Comparison of ENCODE assay signal across 1 cellular context in the genomic region with DNA sequence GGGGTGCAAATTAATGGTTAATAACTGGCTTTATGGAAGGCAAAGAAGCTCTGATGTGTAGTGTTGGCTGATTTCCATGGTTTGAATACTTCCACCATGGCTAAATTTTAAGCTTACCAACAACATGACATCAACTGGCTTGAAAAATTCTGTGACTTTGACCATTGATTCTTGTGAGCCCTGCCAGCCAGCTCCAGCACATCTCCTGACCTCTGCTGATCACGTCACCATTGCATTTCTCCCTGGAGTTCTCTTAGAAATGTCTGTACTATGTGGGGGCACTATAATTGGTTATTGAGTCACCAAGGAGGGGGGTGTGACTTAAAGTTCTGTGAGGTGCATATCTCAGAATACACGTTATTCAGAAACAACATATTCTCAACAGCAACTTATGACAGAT.
TF ChIP-seq lines count a peak whose summit lies in the region.

No MANE protein-coding gene starts in this region.

TF ChIP-seq in SK-N-SH treated with all-trans-retinoic acid at 6 μM for 48 hours, 23 proteins besides CTCF, POLR2A, EP300 and RAD21 (continued from another document):
- TF ChIP-seq, protein P1, sequence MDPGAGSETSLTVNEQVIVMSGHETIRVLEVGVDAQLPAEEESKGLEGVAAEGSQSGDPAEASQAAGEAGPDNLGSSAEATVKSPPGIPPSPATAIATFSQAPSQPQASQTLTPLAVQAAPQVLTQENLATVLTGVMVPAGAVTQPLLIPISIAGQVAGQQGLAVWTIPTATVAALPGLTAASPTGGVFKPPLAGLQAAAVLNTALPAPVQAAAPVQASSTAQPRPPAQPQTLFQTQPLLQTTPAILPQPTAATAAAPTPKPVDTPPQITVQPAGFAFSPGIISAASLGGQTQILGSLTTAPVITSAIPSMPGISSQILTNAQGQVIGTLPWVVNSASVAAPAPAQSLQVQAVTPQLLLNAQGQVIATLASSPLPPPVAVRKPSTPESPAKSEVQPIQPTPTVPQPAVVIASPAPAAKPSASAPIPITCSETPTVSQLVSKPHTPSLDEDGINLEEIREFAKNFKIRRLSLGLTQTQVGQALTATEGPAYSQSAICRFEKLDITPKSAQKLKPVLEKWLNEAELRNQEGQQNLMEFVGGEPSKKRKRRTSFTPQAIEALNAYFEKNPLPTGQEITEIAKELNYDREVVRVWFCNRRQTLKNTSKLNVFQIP (CRISPR knock-in tag; IDR thresholded peaks at IDR 0.05; ENCODE audit: borderline replicate concordance, low read depth) = no peak
- no peak for TF ChIP-seq ZNF565 (CRISPR knock-in tag; conservative IDR thresholded peaks at IDR 0.05; ENCODE audit: low read depth)
- TF ChIP-seq TOX (CRISPR knock-in tag; IDR thresholded peaks at IDR 0.05; ENCODE audit: borderline replicate concordance) = no peak
- no peak for TF ChIP-seq GLIS3 (CRISPR knock-in tag; IDR thresholded peaks at IDR 0.05)
- no peak for TF ChIP-seq SNAI2 (CRISPR knock-in tag; IDR thresholded peaks at IDR 0.05)
